Comparison of ENCODE assay signal across 26 cellular contexts in genomic region chr6:53828971-53829697, GRCh38. TPM values are rescaled to one million over a fixed set of nuclear protein-coding genes. Genes with fewer than 3 reads are reported as not detected.
DNase-seq lines count a peak whose midpoint lies in the region; ATAC-seq and TF ChIP-seq lines count a peak whose summit lies in the region.
"Had no signal": no experiment of that assay in that cellular context is flagged by ENCODE, and none has a peak within 500 bp of the region (broad histone marks: within the 10 kb centered on the region; RNA-seq: fewer than 3 reads in every experiment).

No MANE protein-coding gene starts in this region.

- TF ChIP-seq CTCF in WTC11 (IDR thresholded peaks at IDR 0.05) (no peak), type B pancreatic cell (conservative IDR thresholded peaks at IDR 0.05) (no peak)

- H3K9ac ChIP-seq in mesendoderm (ENCODE audit: low read length): no peak overlapping the region

- peaks cover 2% of the 10 kb centered on the region for H3K79me2 ChIP-seq in mesendoderm (ENCODE audit: control insufficient read depth, insufficient read depth, low read length)

- H2BK5ac ChIP-seq in mesendoderm (ENCODE audit: low read length): no peak overlapping the region

- ATAC-seq in WTC11: peak; percentile 18; the same call in 1 of the 2 replicates
- no peak for ATAC-seq in T-helper 17 cell
- ATAC-seq: activated naive CD8-positive, alpha-beta T cell treated with anti-CD3 and anti-CD28 coated beads, Interleukin-2, amount 50 U/mL, for 24 hours; natural killer cell; stimulated activated naive CD8-positive, alpha-beta T cell treated with anti-CD3 and anti-CD28 coated beads, Interleukin-15, amount 100 ng/mL, for 72 hours; upper lobe of right lung had no signal

- H3K79me1 ChIP-seq in mesendoderm (ENCODE audit: low read length): peaks cover 4% of the 10 kb centered on the region

- no peak overlapping the region for H2BK15ac ChIP-seq in mesendoderm (replicated peaks; ENCODE audit: low read depth)

- no peak overlapping the region for H4K5ac ChIP-seq in mesendoderm (ENCODE audit: low read length)

- H3K36me3 ChIP-seq in mesendoderm (ENCODE audit: control insufficient read depth, insufficient read depth, low read length) (no peaks in the 10 kb centered on the region), MG63 (no peaks in the 10 kb centered on the region)
- H3K36me3 ChIP-seq: upper lobe of right lung had no signal

- H3K4me3 ChIP-seq in mesendoderm (ENCODE audit: low read length) (no peak overlapping the region), MG63 (no peak overlapping the region)
- H3K4me3 ChIP-seq: SK-N-MC, upper lobe of right lung had no signal

- no peak overlapping the region for H3K4me2 ChIP-seq in mesendoderm (ENCODE audit: low read length)

- no peak overlapping the region for H3K27ac ChIP-seq in mesendoderm (ENCODE audit: low read depth, low read length)
- H3K27ac ChIP-seq: SK-N-MC, upper lobe of right lung had no signal

- DNase-seq in HT-29 (ENCODE audit: low spot score) (peak; percentile 16), WTC11 (ENCODE audit: low spot score) (no peak), mesendoderm (no peak), type B pancreatic cell (ENCODE audit: extremely low spot score, unreplicated experiment) (no peak), T-helper 17 cell (no peak), MG63 (no peak), DMS 273 treated with DMSO at 0.1 percent for 48 hours (lab: John Stamatoyannopoulos, UW) (no peak)
- DNase-seq: activated CD8-positive, alpha-beta memory T cell treated with anti-CD3 and anti-CD28 coated beads for 24 hours; activated gamma-delta T cell; activated naive CD8-positive, alpha-beta T cell treated with anti-CD3 and anti-CD28 coated beads, Interleukin-2, amount 50 U/mL, for 24 hours; C1 segment of cervical spinal cord; COR-L47; DND-41; HFFc6; left ventricle myocardium superior; midbrain; natural killer cell; NCI-H1092; NCI-H187 treated with DMSO at 0.1 percent for 48 hours; NCI-H748 treated with DMSO at 0.1 percent for 48 hours; occipital lobe; stimulated activated naive CD8-positive, alpha-beta T cell treated with anti-CD3 and anti-CD28 coated beads, Interleukin-15, amount 100 ng/mL, for 72 hours; upper lobe of right lung had no signal

- no peaks in the 10 kb centered on the region for H3K27me3 Mint-ChIP-seq in WTC11 (ENCODE audit: low read depth)
- no peaks in the 10 kb centered on the region for H3K27me3 Mint-ChIP-seq in type B pancreatic cell
- H3K27me3 Mint-ChIP-seq in T-helper 17 cell: no peaks in the 10 kb centered on the region
- H3K27me3 Mint-ChIP-seq: activated naive CD8-positive, alpha-beta T cell treated with anti-CD3 and anti-CD28 coated beads, Interleukin-2, amount 50 U/mL, for 24 hours; central memory CD8-positive, alpha-beta T cell; stimulated activated naive CD8-positive, alpha-beta T cell treated with anti-CD3 and anti-CD28 coated beads, Interleukin-15, amount 100 ng/mL, for 72 hours had no signal

- H3K9me3 Mint-ChIP-seq in WTC11 (no peaks in the 10 kb centered on the region), type B pancreatic cell (no peaks in the 10 kb centered on the region)
- H3K9me3 Mint-ChIP-seq: activated naive CD8-positive, alpha-beta T cell treated with anti-CD3 and anti-CD28 coated beads, Interleukin-2, amount 50 U/mL, for 24 hours; central memory CD8-positive, alpha-beta T cell; HFFc6; natural killer cell; stimulated activated naive CD8-positive, alpha-beta T cell treated with anti-CD3 and anti-CD28 coated beads, Interleukin-15, amount 100 ng/mL, for 72 hours; T-helper 1 cell treated with Interleukin-12 subunit alpha and Interleukin-12 subunit beta and Interleukin-4 antibody, amounts not matched to agents 30 μg/mL and 1 μg/mL, for 36 hours had no signal

- H3K4ac ChIP-seq in mesendoderm (ENCODE audit: low read depth, low read length): no peak overlapping the region

- no peak overlapping the region for H2BK120ac ChIP-seq in mesendoderm (ENCODE audit: low read depth, low read length)

- H3K18ac ChIP-seq in mesendoderm (ENCODE audit: low read length): peak overlapping the region; percentile 28

- no peaks in the 10 kb centered on the region for H3K9me3 ChIP-seq in T-helper 17 cell (ENCODE audit: control insufficient read depth, low read length, poor library complexity, severe bottlenecking)
- no peaks in the 10 kb centered on the region for H3K9me3 ChIP-seq in MG63
- H3K9me3 ChIP-seq: upper lobe of right lung had no signal

- H2AK5ac ChIP-seq in mesendoderm (ENCODE audit: low read length): no peak overlapping the region

- no peaks in the 10 kb centered on the region for H3K27me3 ChIP-seq in mesendoderm (ENCODE audit: insufficient read depth, low read length, poor library complexity)
- H3K27me3 ChIP-seq in MG63: no peaks in the 10 kb centered on the region
- H3K27me3 ChIP-seq: upper lobe of right lung had no signal

- H3K4me3 Mint-ChIP-seq in WTC11 (no peak overlapping the region), type B pancreatic cell (no peak overlapping the region), T-helper 17 cell (no peak overlapping the region)
- H3K4me3 Mint-ChIP-seq: activated naive CD8-positive, alpha-beta T cell treated with anti-CD3 and anti-CD28 coated beads, Interleukin-2, amount 50 U/mL, for 24 hours; central memory CD8-positive, alpha-beta T cell; natural killer cell; stimulated activated naive CD8-positive, alpha-beta T cell treated with anti-CD3 and anti-CD28 coated beads, Interleukin-15, amount 100 ng/mL, for 72 hours; T-helper 1 cell treated with Interleukin-12 subunit alpha and Interleukin-12 subunit beta and Interleukin-4 antibody, amounts not matched to agents 30 μg/mL and 1 μg/mL, for 36 hours had no signal

- POLR2A ChIA-PET in WTC11 (lab: Charles Lee): no interaction called here

- CTCF ChIA-PET in WTC11 (lab: Charles Lee): interaction anchor here (0.6 to 1.2 kb wide), 4 partner anchors 94 to 110 kb away, joined by 3 to 4 read pairs (median 3); no protein-coding TSS in a partner anchor

- H3K36me3 Mint-ChIP-seq in WTC11 (no peaks in the 10 kb centered on the region), type B pancreatic cell (no peaks in the 10 kb centered on the region), T-helper 17 cell (ENCODE audit: low read depth) (peaks cover 4% of the 10 kb centered on the region)
- H3K36me3 Mint-ChIP-seq: natural killer cell had no signal

- H3K56ac ChIP-seq in mesendoderm (ENCODE audit: low read length): no peak overlapping the region

- peak overlapping the region; percentile 88 for H3K27ac Mint-ChIP-seq in WTC11
- peak overlapping the region; percentile 70 for H3K27ac Mint-ChIP-seq in type B pancreatic cell
- H3K27ac Mint-ChIP-seq in T-helper 17 cell: no peak overlapping the region
- H3K27ac Mint-ChIP-seq: activated naive CD8-positive, alpha-beta T cell treated with anti-CD3 and anti-CD28 coated beads, Interleukin-2, amount 50 U/mL, for 24 hours; HFFc6; natural killer cell; stimulated activated naive CD8-positive, alpha-beta T cell treated with anti-CD3 and anti-CD28 coated beads, Interleukin-15, amount 100 ng/mL, for 72 hours; T-helper 1 cell treated with Interleukin-12 subunit alpha and Interleukin-12 subunit beta and Interleukin-4 antibody, amounts not matched to agents 30 μg/mL and 1 μg/mL, for 36 hours had no signal

- H4K8ac ChIP-seq in mesendoderm (ENCODE audit: low read depth, low read length): no peak overlapping the region

- no CpG with 5 or more reads among the region's 3 CpGs for WGBS in mesendoderm (ENCODE audit: extremely low coverage, insufficient coverage, low lambda C conversion rate)

- no peak overlapping the region for H3K23ac ChIP-seq in mesendoderm (ENCODE audit: low read length)

- H3K4me1 Mint-ChIP-seq in WTC11 (peaks cover 63% of the 10 kb centered on the region), type B pancreatic cell (ENCODE audit: unreplicated experiment) (peaks cover 26% of the 10 kb centered on the region), T-helper 17 cell (peaks cover 15% of the 10 kb centered on the region)

- peaks cover 5% of the 10 kb centered on the region for H3K4me1 ChIP-seq in mesendoderm (ENCODE audit: control insufficient read depth, low read depth, low read length)
- H3K4me1 ChIP-seq: upper lobe of right lung had no signal

TF ChIP-seq in WTC11, 78 proteins besides CTCF, POLR2A, EP300 and RAD21 (continues in another document):
- TF ChIP-seq E2F4 (CRISPR knock-in tag; IDR thresholded peaks at IDR 0.05; ENCODE audit: borderline replicate concordance, low read depth) (no peak), ZNF219 (CRISPR knock-in tag; IDR thresholded peaks at IDR 0.05; ENCODE audit: borderline replicate concordance) (no peak), TCF7 (CRISPR knock-in tag; IDR thresholded peaks at IDR 0.05; ENCODE audit: low read depth) (no peak), HMGXB4 (CRISPR knock-in tag; IDR thresholded peaks at IDR 0.05) (no peak)

RNA-seq across cellular contexts. Expression of gene LRRC1, which starts 34.3 kb away (rescaled TPM):
- 56.7 and 64.0 TPM in 2 replicates for total RNA-seq in HT-29 (2014; rRNA removed; shearing (Covaris generic))
- total RNA-seq in WTC11 (2021) (12.6 to 13.2 TPM (median 12.7 TPM) in 3 replicates), type B pancreatic cell (ENCODE audit: low replicate concordance) (28.9 and 60.0 TPM in 2 replicates), T-helper 17 cell (1 to 10 TPM; 2.5 to 4.0 TPM)
- 6.6 TPM for polyA plus RNA-seq in mesendoderm (2013, experiment 1 of 2)
- polyA plus RNA-seq in mesendoderm (2013, experiment 2 of 2): 6.9 TPM
- total RNA-seq in MG63 (2014; rRNA removed; shearing (Covaris generic); ENCODE audit: low replicate concordance): 0.62 and 0.72 TPM in 2 replicates
